14 cellular contexts compared by ENCODE assay signal in the genomic region with DNA sequence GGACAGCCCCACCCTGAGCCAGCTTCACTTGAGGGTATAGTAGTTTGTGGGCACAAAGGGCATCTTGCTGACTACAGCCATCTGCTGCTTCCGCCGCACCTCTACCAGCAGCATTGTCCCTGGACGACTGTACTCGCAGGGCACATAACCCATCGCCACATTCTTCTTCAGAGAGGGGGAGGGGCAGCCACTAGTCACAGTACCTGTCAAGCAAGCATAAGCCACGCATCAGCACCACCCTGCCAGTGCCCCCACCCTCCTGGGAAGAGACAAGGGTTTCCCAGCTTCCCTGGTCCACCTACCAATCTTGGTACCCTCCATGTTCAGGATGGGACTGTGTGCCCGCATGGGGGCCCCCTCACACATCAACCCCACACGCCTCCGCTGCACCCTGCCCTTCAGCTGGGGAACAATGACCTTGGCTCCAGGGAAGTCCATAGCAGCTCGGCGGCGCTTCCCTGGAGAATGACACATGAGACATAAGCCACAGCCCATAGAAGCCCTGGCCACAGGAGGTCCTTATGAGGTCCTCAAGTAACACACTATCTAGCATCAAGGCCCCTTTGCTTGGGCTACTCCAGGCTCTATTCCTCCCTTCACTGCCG. TPM values are rescaled to one million over a fixed set of nuclear protein-coding genes. Genes with fewer than 3 reads are reported as not detected.
DNase-seq lines count a peak whose midpoint lies in the region; ATAC-seq and TF ChIP-seq lines count a peak whose summit lies in the region.
"Had no signal": no experiment of that assay in that cellular context is flagged by ENCODE, and none has a peak within 500 bp of the region (broad histone marks: within the 10 kb centered on the region; RNA-seq: fewer than 3 reads in every experiment).

No MANE protein-coding gene starts in this region.

- peak overlapping the region; percentile 92 for H3K27ac ChIP-seq in effector memory CD4-positive, alpha-beta T cell (ENCODE audit: insufficient read depth, low read length, poor library complexity, severe bottlenecking)
- no peak overlapping the region for H3K27ac ChIP-seq in trophoblast cell (ENCODE audit: low read depth, low read length)
- H3K27ac ChIP-seq: brain microvascular endothelial cell had no signal

- H2AFZ ChIP-seq in Loucy (ENCODE audit: low read length) (no peak overlapping the region), trophoblast cell (ENCODE audit: insufficient read depth, low read length, poor library complexity) (no peak overlapping the region)

- H3K9me2 ChIP-seq in Loucy (replicated peaks; ENCODE audit: low read depth, low read length) = no peaks in the 10 kb centered on the region

- H3K4me3 Mint-ChIP-seq in activated CD4-positive, alpha-beta T cell treated with anti-CD3 and anti-CD28 coated beads, Interleukin-2, amount 10 ng/mL, durations not matched to agents 24 days and 14 days = no peak overlapping the region
- H3K4me3 Mint-ChIP-seq in activated CD4-positive, alpha-beta T cell treated with anti-CD3 and anti-CD28 coated beads, Interleukin-2, amount 10 ng/mL, durations not matched to agents 7 days and 5 days = no peak overlapping the region
- H3K4me3 Mint-ChIP-seq: activated T-cell treated with anti-CD3 and anti-CD28 coated beads, Interleukin-2, amount 50 U/mL, for 4 hours; nephron progenitor cell had no signal

- no peak overlapping the region for H2BK5ac ChIP-seq in trophoblast cell (ENCODE audit: low read depth, low read length, poor library complexity)

- intact Hi-C loops in activated CD4-positive, alpha-beta T cell treated with anti-CD3 and anti-CD28 coated beads, Interleukin-2, amount 10 ng/mL, durations not matched to agents 24 days and 14 days (cut with micrococcal nuclease) = no loop called here

- peak overlapping the region; percentile 10 for H3K18ac ChIP-seq in trophoblast cell (ENCODE audit: low read length)

- H4K8ac ChIP-seq in trophoblast cell (ENCODE audit: low read depth, low read length) = no peak overlapping the region

- no peak overlapping the region for H3K23ac ChIP-seq in trophoblast cell (ENCODE audit: low read length)

- TF ChIP-seq CTCF in Loucy (conservative IDR thresholded peaks at IDR 0.05; ENCODE audit: low read length) = no peak

- CTCF ChIA-PET in activated CD4-positive, alpha-beta T cell treated with anti-CD3 and anti-CD28 coated beads, Interleukin-2, amount 10 ng/mL, durations not matched to agents 7 days and 5 days (lab: Charles Lee) = interaction anchor here (2.7 kb wide), 1 partner anchor 11 kb away, joined by 13 read pairs; a partner anchor contains a TSS

- H3K27me3 Mint-ChIP-seq in activated CD4-positive, alpha-beta T cell treated with anti-CD3 and anti-CD28 coated beads, Interleukin-2, amount 10 ng/mL, durations not matched to agents 24 days and 14 days = no peaks in the 10 kb centered on the region
- H3K27me3 Mint-ChIP-seq in activated CD4-positive, alpha-beta T cell treated with anti-CD3 and anti-CD28 coated beads, Interleukin-2, amount 10 ng/mL, durations not matched to agents 7 days and 5 days = no peaks in the 10 kb centered on the region

- H3K4me3 ChIP-seq in Loucy (ENCODE audit: low read length, poor library complexity, severe bottlenecking) (no peak overlapping the region), trophoblast cell (ENCODE audit: low read depth, low read length) (no peak overlapping the region)
- no peak overlapping the region for H3K4me3 ChIP-seq in effector memory CD4-positive, alpha-beta T cell (ENCODE audit: insufficient read depth, low read depth, low read length, poor library complexity, severe bottlenecking)
- H3K4me3 ChIP-seq: sigmoid colon had no signal

- peak overlapping the region; percentile 66 for H3K9ac ChIP-seq in Loucy (ENCODE audit: low read depth, low read length, poor library complexity, severe bottlenecking)
- no peak overlapping the region for H3K9ac ChIP-seq in trophoblast cell (ENCODE audit: low read length)

- H3K27me3 ChIP-seq in Loucy (ENCODE audit: insufficient read depth, low read length, poor library complexity, severe bottlenecking) (no peaks in the 10 kb centered on the region), trophoblast cell (ENCODE audit: insufficient read depth, low read length) (no peaks in the 10 kb centered on the region)
- no peaks in the 10 kb centered on the region for H3K27me3 ChIP-seq in effector memory CD4-positive, alpha-beta T cell (replicated peaks; ENCODE audit: control insufficient read depth, insufficient read depth, low read length, poor library complexity, severe bottlenecking)
- H3K27me3 ChIP-seq: brain microvascular endothelial cell, sigmoid colon had no signal

- no peak for DNase-seq in activated CD4-positive, alpha-beta T cell treated with anti-CD3 and anti-CD28 coated beads, Interleukin-2, amount 10 ng/mL, durations not matched to agents 24 days and 14 days
- DNase-seq in activated CD4-positive, alpha-beta T cell treated with anti-CD3 and anti-CD28 coated beads, Interleukin-2, amount 10 ng/mL, durations not matched to agents 7 days and 5 days = no peak
- no peak for DNase-seq in effector memory CD4-positive, alpha-beta T cell
- peak; percentile 86 for DNase-seq in trophoblast cell
- DNase-seq in stimulated activated CD4-positive, alpha-beta T cell treated with anti-CD3 and anti-CD28 coated beads, Interleukin-4, amount 100 ng/mL, for 24 hours = no peak
- DNase-seq in activated T-cell treated with anti-CD3 and anti-CD28 coated beads, Interleukin-2, amount 50 U/mL, for 48 hours = no peak
- DNase-seq: activated T-cell treated with anti-CD3 and anti-CD28 coated beads, Interleukin-2, amount 50 U/mL, for 4 hours; brain microvascular endothelial cell; kidney glomerular epithelial cell; nephron progenitor cell; sigmoid colon; substantia nigra had no signal

- H3K4me1 ChIP-seq in Loucy (ENCODE audit: insufficient read depth, low read length, poor library complexity, severe bottlenecking) (peaks cover 37% of the 10 kb centered on the region), trophoblast cell (ENCODE audit: control insufficient read depth in 1 of 2, insufficient read depth in 2 of 2, low read length in 2 of 2) (peaks cover 40 to 45% of the 10 kb centered on the region in 2 experiments)
- H3K4me1 ChIP-seq in effector memory CD4-positive, alpha-beta T cell (ENCODE audit: control insufficient read depth, insufficient read depth, low read length, poor library complexity, severe bottlenecking) = peaks cover 42% of the 10 kb centered on the region

- H2BK12ac ChIP-seq in trophoblast cell (ENCODE audit: low read length) = no peak overlapping the region

- H4K20me1 ChIP-seq in Loucy (ENCODE audit: insufficient read depth, low read length, poor library complexity, severe bottlenecking) = no peaks in the 10 kb centered on the region

- peak overlapping the region; percentile 36 for H2AK5ac ChIP-seq in trophoblast cell (ENCODE audit: low read length)

- H3K9me3 ChIP-seq in Loucy (ENCODE audit: insufficient read depth, low read depth, low read length) = no peaks in the 10 kb centered on the region
- H3K9me3 ChIP-seq in effector memory CD4-positive, alpha-beta T cell (ENCODE audit: control insufficient read depth, low read length) = no peaks in the 10 kb centered on the region
- no peaks in the 10 kb centered on the region for H3K9me3 ChIP-seq in trophoblast cell (ENCODE audit: insufficient read depth, low read depth, low read length)
- H3K9me3 ChIP-seq: sigmoid colon had no signal

- peak overlapping the region; percentile 21 for H3K14ac ChIP-seq in trophoblast cell (ENCODE audit: low read length)

- H3K79me2 ChIP-seq in Loucy (ENCODE audit: insufficient read depth, low read length) = peaks cover 19% of the 10 kb centered on the region
- H3K79me2 ChIP-seq in trophoblast cell (ENCODE audit: control insufficient read depth, insufficient read depth, low read length, poor library complexity) = no peaks in the 10 kb centered on the region

- no peaks in the 10 kb centered on the region for H3K9me3 Mint-ChIP-seq in activated CD4-positive, alpha-beta T cell treated with anti-CD3 and anti-CD28 coated beads, Interleukin-2, amount 10 ng/mL, durations not matched to agents 24 days and 14 days
- no peaks in the 10 kb centered on the region for H3K9me3 Mint-ChIP-seq in activated CD4-positive, alpha-beta T cell treated with anti-CD3 and anti-CD28 coated beads, Interleukin-2, amount 10 ng/mL, durations not matched to agents 7 days and 5 days
- H3K9me3 Mint-ChIP-seq: activated T-cell treated with anti-CD3 and anti-CD28 coated beads, Interleukin-2, amount 50 U/mL, for 4 hours; nephron progenitor cell had no signal

- no peak overlapping the region for H2BK120ac ChIP-seq in trophoblast cell (ENCODE audit: insufficient read depth, low read length, poor library complexity)

- peak overlapping the region; percentile 5 for H4K91ac ChIP-seq in trophoblast cell (ENCODE audit: low read depth, low read length)

- peaks cover 10% of the 10 kb centered on the region for H3F3A ChIP-seq in Loucy (ENCODE audit: low read depth)

- peaks cover 18% of the 10 kb centered on the region for H3K79me1 ChIP-seq in trophoblast cell (ENCODE audit: low read length)

- peaks cover 55% of the 10 kb centered on the region for H3K36me3 Mint-ChIP-seq in activated CD4-positive, alpha-beta T cell treated with anti-CD3 and anti-CD28 coated beads, Interleukin-2, amount 10 ng/mL, durations not matched to agents 24 days and 14 days (ENCODE audit: low read depth)
- H3K36me3 Mint-ChIP-seq in activated CD4-positive, alpha-beta T cell treated with anti-CD3 and anti-CD28 coated beads, Interleukin-2, amount 10 ng/mL, durations not matched to agents 7 days and 5 days (ENCODE audit: low read depth) = peaks cover 50% of the 10 kb centered on the region

- H3K4me2 ChIP-seq in Loucy (ENCODE audit: low read depth, low read length, poor library complexity, severe bottlenecking) (peak overlapping the region; percentile 86), trophoblast cell (ENCODE audit: low read length) (no peak overlapping the region)

- peak overlapping the region; percentile 66 for H3K27ac Mint-ChIP-seq in activated CD4-positive, alpha-beta T cell treated with anti-CD3 and anti-CD28 coated beads, Interleukin-2, amount 10 ng/mL, durations not matched to agents 24 days and 14 days
- H3K27ac Mint-ChIP-seq in activated CD4-positive, alpha-beta T cell treated with anti-CD3 and anti-CD28 coated beads, Interleukin-2, amount 10 ng/mL, durations not matched to agents 7 days and 5 days = no peak overlapping the region
- H3K27ac Mint-ChIP-seq: nephron progenitor cell had no signal

- peaks cover 54% of the 10 kb centered on the region for H3K4me1 Mint-ChIP-seq in activated CD4-positive, alpha-beta T cell treated with anti-CD3 and anti-CD28 coated beads, Interleukin-2, amount 10 ng/mL, durations not matched to agents 24 days and 14 days
- peaks cover 69% of the 10 kb centered on the region for H3K4me1 Mint-ChIP-seq in activated CD4-positive, alpha-beta T cell treated with anti-CD3 and anti-CD28 coated beads, Interleukin-2, amount 10 ng/mL, durations not matched to agents 7 days and 5 days

- ATAC-seq in GM21717 (IDR thresholded peaks at IDR 0.05; ENCODE audit: unreplicated experiment) = no peak
- ATAC-seq: activated T-cell treated with anti-CD3 and anti-CD28 coated beads, Interleukin-2, amount 50 U/mL, for 4 hours had no signal

- H3K36me3 ChIP-seq in Loucy (ENCODE audit: insufficient read depth, low read length) (no peaks in the 10 kb centered on the region), trophoblast cell (ENCODE audit: control insufficient read depth in 1 of 2, insufficient read depth in 2 of 2, low read length in 2 of 2) (peaks cover 2 to 11% of the 10 kb centered on the region in 2 experiments)
- H3K36me3 ChIP-seq in effector memory CD4-positive, alpha-beta T cell (ENCODE audit: control insufficient read depth, insufficient read depth, low read length) = peaks cover 4% of the 10 kb centered on the region

- no peak overlapping the region for H4K12ac ChIP-seq in trophoblast cell (ENCODE audit: low read depth, low read length)

- no peak overlapping the region for H3K4ac ChIP-seq in trophoblast cell (ENCODE audit: low read depth, low read length)

- no CpG with 5 or more reads among the region's 13 CpGs for WGBS in trophoblast cell (ENCODE audit: extremely low coverage, insufficient coverage, insufficient read length)

- POLR2A ChIA-PET in activated CD4-positive, alpha-beta T cell treated with anti-CD3 and anti-CD28 coated beads, Interleukin-2, amount 10 ng/mL, durations not matched to agents 7 days and 5 days (lab: Charles Lee) = interaction anchor here (0.6 kb wide), 1 partner anchor 344 kb away, joined by 3 read pairs; no protein-coding TSS in a partner anchor

RNA-seq across cellular contexts. Expression of a gene that starts 4.7 kb away (rescaled TPM):
- 2.6 and 3.7 TPM in 2 replicates for total RNA-seq in activated CD4-positive, alpha-beta T cell treated with anti-CD3 and anti-CD28 coated beads, Interleukin-2, amount 10 ng/mL, durations not matched to agents 24 days and 14 days
- total RNA-seq in activated CD4-positive, alpha-beta T cell treated with anti-CD3 and anti-CD28 coated beads, Interleukin-2, amount 10 ng/mL, durations not matched to agents 7 days and 5 days = 1 to 10 TPM; 6.2 to 6.3 TPM
- 8.2 and 8.8 TPM in 2 replicates for polyA plus RNA-seq in trophoblast cell (2013)

RNA-seq across cellular contexts. Expression of a gene that starts 5.4 kb away (rescaled TPM):
- 18.7 and 21.2 TPM in 2 replicates for total RNA-seq in activated CD4-positive, alpha-beta T cell treated with anti-CD3 and anti-CD28 coated beads, Interleukin-2, amount 10 ng/mL, durations not matched to agents 24 days and 14 days
- total RNA-seq in activated CD4-positive, alpha-beta T cell treated with anti-CD3 and anti-CD28 coated beads, Interleukin-2, amount 10 ng/mL, durations not matched to agents 7 days and 5 days = 10 to 100 TPM; 23.3 to 24.8 TPM
- polyA plus RNA-seq in trophoblast cell (2013) = 6.3 and 6.5 TPM in 2 replicates

RNA-seq across cellular contexts. Expression of a gene that starts 5.8 kb away (rescaled TPM):
- total RNA-seq in activated CD4-positive, alpha-beta T cell treated with anti-CD3 and anti-CD28 coated beads, Interleukin-2, amount 10 ng/mL, durations not matched to agents 24 days and 14 days = 381 and 391 TPM in 2 replicates
- 100 to 1,000 TPM; 467 to 520 TPM for total RNA-seq in activated CD4-positive, alpha-beta T cell treated with anti-CD3 and anti-CD28 coated beads, Interleukin-2, amount 10 ng/mL, durations not matched to agents 7 days and 5 days
- polyA plus RNA-seq in trophoblast cell (2013) = 556 and 567 TPM in 2 replicates

RNA-seq across cellular contexts. Expression of a gene that starts 11.5 kb away (rescaled TPM):
- total RNA-seq in activated CD4-positive, alpha-beta T cell treated with anti-CD3 and anti-CD28 coated beads, Interleukin-2, amount 10 ng/mL, durations not matched to agents 24 days and 14 days = 11.1 and 12.6 TPM in 2 replicates
- total RNA-seq in activated CD4-positive, alpha-beta T cell treated with anti-CD3 and anti-CD28 coated beads, Interleukin-2, amount 10 ng/mL, durations not matched to agents 7 days and 5 days = 10 to 100 TPM; 24.9 to 30.3 TPM
- polyA plus RNA-seq in trophoblast cell (2013) = 11.3 and 12.5 TPM in 2 replicates

RNA-seq across cellular contexts. Expression of a gene that starts 52.4 kb away (rescaled TPM):
- total RNA-seq in activated CD4-positive, alpha-beta T cell treated with anti-CD3 and anti-CD28 coated beads, Interleukin-2, amount 10 ng/mL, durations not matched to agents 24 days and 14 days = 21.3 and 21.9 TPM in 2 replicates
- 10 to 100 TPM; 15.4 to 18.1 TPM for total RNA-seq in activated CD4-positive, alpha-beta T cell treated with anti-CD3 and anti-CD28 coated beads, Interleukin-2, amount 10 ng/mL, durations not matched to agents 7 days and 5 days
- polyA plus RNA-seq in trophoblast cell (2013) = 255 and 272 TPM in 2 replicates

Comparison
In these comparisons a context has a peak if more than half of its experiments do, and no peak if none do; other contexts are left out.
1. DNase-seq: peak in trophoblast cell (2 of 2); none in activated CD4-positive, alpha-beta T cell treated with anti-CD3 and anti-CD28 coated beads, Interleukin-2, amount 10 ng/mL, durations not matched to agents 24 days and 14 days (single experiment), activated CD4-positive, alpha-beta T cell treated with anti-CD3 and anti-CD28 coated beads, Interleukin-2, amount 10 ng/mL, durations not matched to agents 7 days and 5 days (single experiment), effector memory CD4-positive, alpha-beta T cell (0 of 3), stimulated activated CD4-positive, alpha-beta T cell treated with anti-CD3 and anti-CD28 coated beads, Interleukin-4, amount 100 ng/mL, for 24 hours (single experiment) and activated T-cell treated with anti-CD3 and anti-CD28 coated beads, Interleukin-2, amount 50 U/mL, for 48 hours (0 of 2).